Comparison of ENCODE assay signal across 18 cellular contexts in the genomic region with DNA sequence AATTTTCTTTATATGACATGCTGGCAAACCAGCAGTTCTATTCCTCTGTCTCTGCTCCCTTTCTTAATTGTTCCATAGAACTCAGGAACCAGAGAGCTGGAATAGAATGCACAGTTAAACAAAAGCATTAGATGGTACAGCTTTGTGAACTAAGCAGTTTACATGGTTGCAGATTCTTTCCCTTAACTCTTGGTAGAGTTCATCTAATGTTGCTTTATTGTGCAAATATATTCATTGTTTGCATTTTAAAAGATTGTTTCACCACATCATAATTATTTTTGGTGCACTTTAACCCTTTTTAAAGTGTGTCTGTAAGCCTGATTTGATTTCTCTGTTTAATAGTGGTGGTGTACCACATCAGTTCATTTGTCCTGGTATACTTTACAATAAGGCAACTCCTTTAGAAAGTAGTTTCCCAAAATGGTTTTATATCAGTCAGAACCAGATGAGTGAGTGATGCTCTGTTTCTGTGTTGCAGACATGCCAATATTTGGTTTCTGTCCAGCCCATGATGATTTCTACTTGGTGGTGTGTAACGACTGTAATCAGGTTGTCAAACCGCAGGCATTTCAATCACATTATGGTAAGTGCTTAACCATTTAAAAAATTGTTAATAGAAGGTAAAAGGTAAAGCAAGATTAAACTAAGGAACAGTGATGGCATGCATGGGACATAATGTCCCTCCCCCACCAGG. TPM values are rescaled to one million over a fixed set of nuclear protein-coding genes. Genes with fewer than 3 reads are reported as not detected.
DNase-seq lines count a peak whose midpoint lies in the region; ATAC-seq lines count a peak whose summit lies in the region.
"Had no signal": no experiment of that assay in that cellular context is flagged by ENCODE, and none has a peak within 500 bp of the region (broad histone marks: within the 10 kb centered on the region; RNA-seq: fewer than 3 reads in every experiment).

No MANE protein-coding gene starts in this region.

- H3K27ac ChIP-seq in naive thymus-derived CD4-positive, alpha-beta T cell (ENCODE audit: low read depth, low read length), result peak overlapping the region; percentile 15
- H3K27ac ChIP-seq: ascending aorta, C4-2B, colonic mucosa had no signal

- no peaks in the 10 kb centered on the region for H3K9me3 ChIP-seq in naive thymus-derived CD4-positive, alpha-beta T cell (ENCODE audit: control insufficient read depth in 2 of 3, low read length in 3 of 3)
- H3K9me3 ChIP-seq: ascending aorta, colonic mucosa had no signal

- peaks cover 48% of the 10 kb centered on the region for H3K4me1 Mint-ChIP-seq in activated CD4-positive, alpha-beta T cell treated with anti-CD3 and anti-CD28 coated beads, Interleukin-2, amount 10 ng/mL, durations not matched to agents 7 days and 5 days
- peaks cover 36% of the 10 kb centered on the region for H3K4me1 Mint-ChIP-seq in activated naive CD8-positive, alpha-beta T cell treated with anti-CD3 and anti-CD28 coated beads for 36 hours
- peaks cover 22 to 54% (median 45%) of the 10 kb centered on the region in 7 donors for H3K4me1 Mint-ChIP-seq in naive thymus-derived CD4-positive, alpha-beta T cell

- no peak for DNase-seq in activated CD4-positive, alpha-beta T cell treated with anti-CD3 and anti-CD28 coated beads, Interleukin-2, amount 10 ng/mL, durations not matched to agents 7 days and 5 days
- no peak for DNase-seq in activated CD4-positive, alpha-beta T cell treated with anti-CD3 and anti-CD28 coated beads, Interleukin-2, amount 50 U/mL, for 1 hour
- no peak for DNase-seq in activated naive CD8-positive, alpha-beta T cell treated with anti-CD3 and anti-CD28 coated beads for 36 hours
- DNase-seq in naive thymus-derived CD4-positive, alpha-beta T cell, result no peak
- DNase-seq in stimulated activated CD4-positive, alpha-beta T cell treated with anti-CD3 and anti-CD28 coated beads, Interleukin-4, amount 100 ng/mL, for 24 hours, result no peak
- DNase-seq in pons (ENCODE audit: low spot score) (no peak), SIG-M5 treated with dmso at 0.1 percent for 504 hours (lab: John Stamatoyannopoulos, UW; ENCODE audit: unreplicated experiment) (no peak)
- DNase-seq: colonic mucosa, KG1, NCI-H2227 treated with DMSO at 0.1 percent for 48 hours, RPMI8226 had no signal

- H3K36me3 ChIP-seq in naive thymus-derived CD4-positive, alpha-beta T cell (ENCODE audit: control insufficient read depth in 2 of 3, insufficient read depth in 3 of 3, low read length in 3 of 3), result peaks cover 0 to 9% (median 0%) of the 10 kb centered on the region in 3 experiments
- H3K36me3 ChIP-seq: colonic mucosa had no signal

- no peaks in the 10 kb centered on the region for H3K27me3 ChIP-seq in naive thymus-derived CD4-positive, alpha-beta T cell (ENCODE audit: control insufficient read depth in 2 of 2, insufficient read depth in 2 of 2, low read length in 2 of 2)
- H3K27me3 ChIP-seq: ascending aorta, colonic mucosa had no signal

- peak overlapping the region; percentile 68 for H3K27ac Mint-ChIP-seq in activated CD4-positive, alpha-beta T cell treated with anti-CD3 and anti-CD28 coated beads, Interleukin-2, amount 10 ng/mL, durations not matched to agents 7 days and 5 days
- H3K27ac Mint-ChIP-seq in activated naive CD8-positive, alpha-beta T cell treated with anti-CD3 and anti-CD28 coated beads for 36 hours, result peak overlapping the region; percentile 8
- peak overlapping the region in 5 of 9 donors; percentile 17 to 48 (median 38) for H3K27ac Mint-ChIP-seq in naive thymus-derived CD4-positive, alpha-beta T cell

- intact Hi-C loops in naive thymus-derived CD4-positive, alpha-beta T cell (cut with micrococcal nuclease), result loop anchor here in 1 of 2 donors (1.0 to 2.0 kb wide), 2 partner anchors 8 to 17 kb away; no protein-coding TSS in a partner anchor

- CTCF ChIA-PET in activated CD4-positive, alpha-beta T cell treated with anti-CD3 and anti-CD28 coated beads, Interleukin-2, amount 10 ng/mL, durations not matched to agents 7 days and 5 days (lab: Charles Lee), result interaction anchor here (1.3 to 1.7 kb wide), 3 partner anchors 14 to 28 kb away, joined by 3 read pairs; no protein-coding TSS in a partner anchor
- CTCF ChIA-PET in naive thymus-derived CD4-positive, alpha-beta T cell (lab: Charles Lee), result interaction anchor here (1.2 to 1.8 kb wide), 3 partner anchors 40 to 532 kb away, joined by 3 to 7 read pairs (median 4); no protein-coding TSS in a partner anchor

- no peak overlapping the region for H3K4me3 ChIP-seq in naive thymus-derived CD4-positive, alpha-beta T cell (ENCODE audit: low read length)
- H3K4me3 ChIP-seq: ascending aorta, colonic mucosa had no signal

- POLR2A ChIA-PET in activated CD4-positive, alpha-beta T cell treated with anti-CD3 and anti-CD28 coated beads, Interleukin-2, amount 10 ng/mL, durations not matched to agents 7 days and 5 days (lab: Charles Lee), result interaction anchor here (0.9 kb wide), 1 partner anchor 40 kb away, joined by 3 read pairs; a partner anchor contains a TSS
- POLR2A ChIA-PET in naive thymus-derived CD4-positive, alpha-beta T cell (lab: Charles Lee), result no interaction called here

- no peak overlapping the region for H3K4me3 Mint-ChIP-seq in activated CD4-positive, alpha-beta T cell treated with anti-CD3 and anti-CD28 coated beads, Interleukin-2, amount 10 ng/mL, durations not matched to agents 7 days and 5 days
- no peak overlapping the region for H3K4me3 Mint-ChIP-seq in activated naive CD8-positive, alpha-beta T cell treated with anti-CD3 and anti-CD28 coated beads for 36 hours
- H3K4me3 Mint-ChIP-seq in naive thymus-derived CD4-positive, alpha-beta T cell, result peak overlapping the region in 1 of 10 donors; percentile 39
- H3K4me3 Mint-ChIP-seq: neural crest cell had no signal

- no peaks in the 10 kb centered on the region for H3K9me3 Mint-ChIP-seq in activated CD4-positive, alpha-beta T cell treated with anti-CD3 and anti-CD28 coated beads, Interleukin-2, amount 10 ng/mL, durations not matched to agents 7 days and 5 days
- no peaks in the 10 kb centered on the region for H3K9me3 Mint-ChIP-seq in activated naive CD8-positive, alpha-beta T cell treated with anti-CD3 and anti-CD28 coated beads for 36 hours
- H3K9me3 Mint-ChIP-seq in naive thymus-derived CD4-positive, alpha-beta T cell, result no peaks in the 10 kb centered on the region
- H3K9me3 Mint-ChIP-seq: neural crest cell had no signal

- no peaks in the 10 kb centered on the region for H3K27me3 Mint-ChIP-seq in activated CD4-positive, alpha-beta T cell treated with anti-CD3 and anti-CD28 coated beads, Interleukin-2, amount 10 ng/mL, durations not matched to agents 7 days and 5 days
- no peaks in the 10 kb centered on the region for H3K27me3 Mint-ChIP-seq in activated naive CD8-positive, alpha-beta T cell treated with anti-CD3 and anti-CD28 coated beads for 36 hours
- H3K27me3 Mint-ChIP-seq in naive thymus-derived CD4-positive, alpha-beta T cell, result no peaks in the 10 kb centered on the region

- H3K36me3 Mint-ChIP-seq in activated CD4-positive, alpha-beta T cell treated with anti-CD3 and anti-CD28 coated beads, Interleukin-2, amount 10 ng/mL, durations not matched to agents 7 days and 5 days (ENCODE audit: low read depth), result peaks cover 33% of the 10 kb centered on the region
- peaks cover 13% of the 10 kb centered on the region for H3K36me3 Mint-ChIP-seq in activated naive CD8-positive, alpha-beta T cell treated with anti-CD3 and anti-CD28 coated beads for 36 hours
- peaks cover 0 to 18% (median 6%) of the 10 kb centered on the region in 5 donors for H3K36me3 Mint-ChIP-seq in naive thymus-derived CD4-positive, alpha-beta T cell

- peaks cover 13 to 28% of the 10 kb centered on the region in 2 donors for H3K4me1 ChIP-seq in naive thymus-derived CD4-positive, alpha-beta T cell (ENCODE audit: control insufficient read depth in 2 of 2, insufficient read depth in 2 of 2, low read length in 2 of 2)
- H3K4me1 ChIP-seq: ascending aorta had no signal

- peak; percentile 4 for ATAC-seq in HG03432 (IDR thresholded peaks at IDR 0.05; ENCODE audit: unreplicated experiment)
- ATAC-seq in naive thymus-derived CD4-positive, alpha-beta T cell, result no peak

RNA-seq across cellular contexts. Expression of a gene that starts 39.9 kb away (rescaled TPM):
- total RNA-seq in activated CD4-positive, alpha-beta T cell treated with anti-CD3 and anti-CD28 coated beads, Interleukin-2, amount 10 ng/mL, durations not matched to agents 7 days and 5 days, result not detected
- not detected for total RNA-seq in activated naive CD8-positive, alpha-beta T cell treated with anti-CD3 and anti-CD28 coated beads for 36 hours
- not detected for total RNA-seq in naive thymus-derived CD4-positive, alpha-beta T cell
- not detected for polyA plus RNA-seq in naive thymus-derived CD4-positive, alpha-beta T cell
- total RNA-seq: ascending aorta; colonic mucosa; epithelial cell of proximal tubule; mesenteric fat pad; neural crest cell; T-helper 1 cell treated with Interleukin-12 subunit alpha and Interleukin-12 subunit beta and Interleukin-4 antibody, amounts not matched to agents 30 ng/mL and 1 ng/mL, for 36 hours had no signal

Comparison
In these comparisons a context has a peak if more than half of its experiments do, and no peak if none do; other contexts are left out.
1. H3K27ac Mint-ChIP-seq: peak in every context shown above with its lines; median percentile 68 in activated CD4-positive, alpha-beta T cell treated with anti-CD3 and anti-CD28 coated beads, Interleukin-2, amount 10 ng/mL, durations not matched to agents 7 days and 5 days; 38 in naive thymus-derived CD4-positive, alpha-beta T cell; 8 in activated naive CD8-positive, alpha-beta T cell treated with anti-CD3 and anti-CD28 coated beads for 36 hours.